ENCODE assay signal across 19 cellular contexts in the genomic region with DNA sequence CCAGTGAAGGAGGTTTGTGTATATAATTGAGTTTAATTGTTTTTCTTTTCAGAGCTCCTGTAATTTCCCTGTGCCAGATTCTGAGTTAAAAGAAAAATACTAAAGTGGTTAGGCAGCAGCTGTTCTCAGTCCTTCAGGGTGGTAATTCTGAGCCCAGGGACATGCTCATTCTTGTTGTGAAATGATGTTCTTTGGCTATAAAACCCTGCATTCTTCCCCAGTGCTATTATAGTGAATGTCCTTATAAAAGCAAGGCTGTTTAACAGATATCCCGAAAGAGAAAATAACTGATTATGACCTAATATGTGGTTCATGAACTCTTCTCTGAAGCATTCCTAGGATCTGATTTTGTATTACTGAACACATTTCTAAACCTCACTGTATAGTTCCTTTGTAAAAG.
DNase-seq lines count a peak whose midpoint lies in the region; ATAC-seq lines count a peak whose summit lies in the region.
"Had no signal": no experiment of that assay in that cellular context is flagged by ENCODE, and none has a peak within 500 bp of the region (broad histone marks: within the 10 kb centered on the region; RNA-seq: fewer than 3 reads in every experiment).

No MANE protein-coding gene starts in this region.

- no peaks in the 10 kb centered on the region for H3K9me3 Mint-ChIP-seq in stimulated activated naive CD8-positive, alpha-beta T cell treated with anti-CD3 and anti-CD28 coated beads, Interleukin-15, amount 100 ng/mL, for 72 hours
- H3K9me3 Mint-ChIP-seq: activated CD4-positive, alpha-beta memory T cell treated with anti-CD3 and anti-CD28 coated beads for 36 hours had no signal

- H3K4me3 Mint-ChIP-seq in stimulated activated naive CD8-positive, alpha-beta T cell treated with anti-CD3 and anti-CD28 coated beads, Interleukin-15, amount 100 ng/mL, for 72 hours = no peak overlapping the region
- H3K4me3 Mint-ChIP-seq: activated CD4-positive, alpha-beta memory T cell treated with anti-CD3 and anti-CD28 coated beads for 36 hours; HFFc6 had no signal

- no peak overlapping the region for H3K4me3 ChIP-seq in skeletal muscle cell (ENCODE audit: low read depth, low read length)
- H3K4me3 ChIP-seq: left lung, MG63, smooth muscle cell, suprapubic skin had no signal

- no peaks in the 10 kb centered on the region for H3K4me1 Mint-ChIP-seq in stimulated activated naive CD8-positive, alpha-beta T cell treated with anti-CD3 and anti-CD28 coated beads, Interleukin-15, amount 100 ng/mL, for 72 hours

- H3K27ac Mint-ChIP-seq in stimulated activated naive CD8-positive, alpha-beta T cell treated with anti-CD3 and anti-CD28 coated beads, Interleukin-15, amount 100 ng/mL, for 72 hours = no peak overlapping the region
- H3K27ac Mint-ChIP-seq: activated CD4-positive, alpha-beta memory T cell treated with anti-CD3 and anti-CD28 coated beads for 36 hours; HFFc6 had no signal

- peaks cover 9% of the 10 kb centered on the region for H3K27me3 Mint-ChIP-seq in stimulated activated naive CD8-positive, alpha-beta T cell treated with anti-CD3 and anti-CD28 coated beads, Interleukin-15, amount 100 ng/mL, for 72 hours

- no peak for ATAC-seq in stimulated activated naive CD8-positive, alpha-beta T cell treated with anti-CD3 and anti-CD28 coated beads, Interleukin-15, amount 100 ng/mL, for 72 hours
- ATAC-seq: left lung had no signal

- peak; percentile 45 for DNase-seq in DMS153 (lab: John Stamatoyannopoulos, UW)
- no peak for DNase-seq in DMS153 treated with DMSO at 0.1 percent for 48 hours (lab: John Stamatoyannopoulos, UW; ENCODE audit: unreplicated experiment)
- peak; percentile 47 for DNase-seq in NCI-H446 treated with DMSO at 0.1 percent for 48 hours (lab: John Stamatoyannopoulos, UW)
- DNase-seq in epithelial cell of prostate (ENCODE audit: low read depth, low spot score) = no peak
- DNase-seq in skeletal muscle cell (ENCODE audit: low read depth) = peak; percentile 79
- no peak for DNase-seq in NCI-H2029 treated with DMSO at 0.1 percent for 48 hours (lab: John Stamatoyannopoulos, UW)
- DNase-seq in stimulated activated naive CD8-positive, alpha-beta T cell treated with anti-CD3 and anti-CD28 coated beads, Interleukin-15, amount 100 ng/mL, for 72 hours = no peak
- DNase-seq in T-helper 1 cell = no peak
- DNase-seq: activated CD4-positive, alpha-beta memory T cell treated with anti-CD3 and anti-CD28 coated beads for 36 hours; activated effector memory CD4-positive, alpha-beta T cell treated with anti-CD3 and anti-CD28 coated beads, Interleukin-2, amount 50 U/mL, for 16 hours; effector memory CD4-positive, alpha-beta T cell; HFFc6; left lung; MG63; NCI-H526; T1000 had no signal

- H3K27ac ChIP-seq in epithelial cell of prostate = peak overlapping the region; percentile 44
- H3K27ac ChIP-seq: 22Rv1, left lung, suprapubic skin had no signal

Comparison
In these comparisons a context has a peak if more than half of its experiments do, and no peak if none do; other contexts are left out.
1. DNase-seq: peak in DMS153 (single experiment), NCI-H446 treated with DMSO at 0.1 percent for 48 hours (single experiment) and skeletal muscle cell (single experiment); none in DMS153 treated with DMSO at 0.1 percent for 48 hours (single experiment), epithelial cell of prostate (single experiment), NCI-H2029 treated with DMSO at 0.1 percent for 48 hours (single experiment), stimulated activated naive CD8-positive, alpha-beta T cell treated with anti-CD3 and anti-CD28 coated beads, Interleukin-15, amount 100 ng/mL, for 72 hours (0 of 2) and T-helper 1 cell (0 of 5).